Comparison of ENCODE assay signal across 23 cellular contexts in the genomic region with DNA sequence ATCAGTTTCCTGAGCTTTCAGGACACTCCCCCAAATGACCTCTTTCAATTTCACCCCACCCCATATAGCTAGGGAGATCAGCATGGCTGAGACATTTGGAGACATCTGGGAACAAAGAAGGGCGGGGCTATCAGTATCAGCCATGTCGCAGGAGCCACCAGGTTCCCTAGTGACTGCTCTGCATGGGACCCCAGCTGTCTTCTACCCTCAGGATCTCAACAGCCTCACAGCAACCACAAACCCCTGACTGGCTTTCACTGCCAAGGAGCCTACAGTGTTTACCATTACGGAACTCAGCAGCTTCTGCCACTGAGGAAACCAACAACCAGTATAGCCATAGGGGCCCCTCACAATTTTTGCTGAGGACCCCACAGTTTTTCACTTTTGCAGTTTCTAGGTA.
"Had no signal": no experiment of that assay in that cellular context is flagged by ENCODE, and none has a peak within 500 bp of the region (broad histone marks: within the 10 kb centered on the region; RNA-seq: fewer than 3 reads in every experiment).

No MANE protein-coding gene starts in this region.

- H3K4me3 ChIP-seq: coronary artery, dorsolateral prefrontal cortex, esophagus squamous epithelium, gastrocnemius medialis, heart right ventricle, left lung, lower lobe of right lung, mucosa of descending colon had no signal

- H3K4me3 Mint-ChIP-seq: mesothelial cell of epicardium had no signal

- H3K27ac ChIP-seq: coronary artery, dorsolateral prefrontal cortex, esophagus squamous epithelium, gastrocnemius medialis, heart right ventricle, left lung, lower lobe of right lung had no signal

- DNase-seq: dermis blood vessel endothelial cell; dorsolateral prefrontal cortex; effector CD4-positive, alpha-beta T cell; effector memory CD4-positive, alpha-beta T cell; esophagus squamous epithelium; foreskin fibroblast; foreskin melanocyte; gastrocnemius medialis; glutamatergic neuron; heart right ventricle; hippocampal formation; left cardiac atrium; left lung; left ventricle myocardium superior; lower lobe of right lung; mesenchymal stem cell; mucosa of descending colon had no signal

- H3K27ac Mint-ChIP-seq: mesothelial cell of epicardium had no signal

- H3K36me3 ChIP-seq: esophagus squamous epithelium, gastrocnemius medialis, heart right ventricle, left lung, lower lobe of right lung had no signal

- H3K27me3 ChIP-seq: dorsolateral prefrontal cortex, esophagus squamous epithelium, gastrocnemius medialis, heart right ventricle, left lung had no signal

- H3K9me3 ChIP-seq: esophagus squamous epithelium, gastrocnemius medialis, lower lobe of right lung, mucosa of descending colon had no signal

- H3K4me1 ChIP-seq: esophagus squamous epithelium, gastrocnemius medialis, heart right ventricle, left lung had no signal

- FAIRE-seq: colon, endothelial cell of umbilical vein, islet of Langerhans, keratinocyte had no signal

- ATAC-seq: gastrocnemius medialis, left cardiac atrium, left lung, left ventricle myocardium superior, lower lobe of right lung, mucosa of descending colon had no signal
